ENCODE assay signal across 1 cellular context in the genomic region with DNA sequence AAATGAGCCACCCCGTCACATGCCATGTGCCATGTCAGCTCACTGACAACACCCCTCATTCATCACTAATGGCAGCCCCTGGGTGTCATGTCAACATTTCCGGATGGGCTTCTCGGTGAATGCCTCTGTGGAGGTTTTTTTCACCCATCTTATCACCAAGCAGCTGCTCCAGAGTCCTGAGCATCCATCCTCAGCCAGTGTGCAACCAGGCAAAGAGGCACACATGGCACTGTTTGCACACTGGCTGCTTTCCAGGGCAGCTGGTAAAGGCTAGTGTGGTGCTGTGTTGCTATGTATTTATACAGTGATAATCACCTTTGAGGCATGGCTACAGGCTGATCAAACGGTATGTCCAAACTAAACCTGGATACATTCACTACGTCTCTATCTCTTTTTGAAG.
TF ChIP-seq lines count a peak whose summit lies in the region.

No MANE protein-coding gene starts in this region.

TF ChIP-seq in GM23338, 12 proteins besides CTCF, POLR2A, EP300 and RAD21 (continued from another document):
- TF ChIP-seq REST (IDR thresholded peaks at IDR 0.05; ENCODE audit: unreplicated experiment) (no peak), EZH2 (IDR thresholded peaks at IDR 0.05; ENCODE audit: low read depth, unreplicated experiment) (no peak), ETS1 (IDR thresholded peaks at IDR 0.05) (no peak), JUNB (IDR thresholded peaks at IDR 0.05; ENCODE audit: unreplicated experiment) (no peak), EZH2phosphoT487 (IDR thresholded peaks at IDR 0.05; ENCODE audit: unreplicated experiment) (no peak), STAT1 (IDR thresholded peaks at IDR 0.05; ENCODE audit: unreplicated experiment) (no peak)
